ENCODE assay signal across 11 cellular contexts in genomic region chr5:54401515-54401914, GRCh38.
A peak's percentile ranks its signal among the peaks of the same experiment; 100 is the strongest.
DNase-seq lines count a peak whose midpoint lies in the region; ATAC-seq lines count a peak whose summit lies in the region.
"Had no signal": no experiment of that assay in that cellular context is flagged by ENCODE, and none has a peak within 500 bp of the region (broad histone marks: within the 10 kb centered on the region; RNA-seq: fewer than 3 reads in every experiment).

No MANE protein-coding gene starts in this region.

- H3K9me3 Mint-ChIP-seq in stimulated activated effector memory CD8-positive, alpha-beta T cell treated with anti-CD3 and anti-CD28 coated beads, Interleukin-12 subunit alpha, Interleukin-12 subunit beta, amount 100 ng/mL, for 72 hours: no peaks in the 10 kb centered on the region
- H3K9me3 Mint-ChIP-seq: stimulated activated naive CD8-positive, alpha-beta T cell treated with anti-CD3 and anti-CD28 coated beads, Interleukin-15, Interleukin-2, amounts not matched to agents 100 ng/mL and 50 ng/mL, for 24 hours had no signal

- ATAC-seq in GM19025 (IDR thresholded peaks at IDR 0.05; ENCODE audit: low read depth, unreplicated experiment) (peak; percentile 63), HG02623 (IDR thresholded peaks at IDR 0.05; ENCODE audit: unreplicated experiment) (peak; percentile 88), HG03442 (IDR thresholded peaks at IDR 0.05; ENCODE audit: unreplicated experiment) (peak; percentile 94)
- peak; percentile 21 for ATAC-seq in stimulated activated effector memory CD8-positive, alpha-beta T cell treated with anti-CD3 and anti-CD28 coated beads, Interleukin-12 subunit alpha, Interleukin-12 subunit beta, amount 100 ng/mL, for 72 hours

- no peaks in the 10 kb centered on the region for H3K36me3 Mint-ChIP-seq in stimulated activated effector memory CD8-positive, alpha-beta T cell treated with anti-CD3 and anti-CD28 coated beads, Interleukin-12 subunit alpha, Interleukin-12 subunit beta, amount 100 ng/mL, for 72 hours

- no peak overlapping the region for H3K27ac Mint-ChIP-seq in stimulated activated effector memory CD8-positive, alpha-beta T cell treated with anti-CD3 and anti-CD28 coated beads, Interleukin-12 subunit alpha, Interleukin-12 subunit beta, amount 100 ng/mL, for 72 hours
- H3K27ac Mint-ChIP-seq: stimulated activated naive CD8-positive, alpha-beta T cell treated with anti-CD3 and anti-CD28 coated beads, Interleukin-15, Interleukin-2, amounts not matched to agents 100 ng/mL and 50 ng/mL, for 24 hours had no signal

- H3K4me1 Mint-ChIP-seq in stimulated activated effector memory CD8-positive, alpha-beta T cell treated with anti-CD3 and anti-CD28 coated beads, Interleukin-12 subunit alpha, Interleukin-12 subunit beta, amount 100 ng/mL, for 72 hours: no peaks in the 10 kb centered on the region

- H3K4me3 Mint-ChIP-seq in stimulated activated effector memory CD8-positive, alpha-beta T cell treated with anti-CD3 and anti-CD28 coated beads, Interleukin-12 subunit alpha, Interleukin-12 subunit beta, amount 100 ng/mL, for 72 hours: no peak overlapping the region
- H3K4me3 Mint-ChIP-seq: neural crest cell; stimulated activated naive CD8-positive, alpha-beta T cell treated with anti-CD3 and anti-CD28 coated beads, Interleukin-15, Interleukin-2, amounts not matched to agents 100 ng/mL and 50 ng/mL, for 24 hours had no signal

- DNase-seq in stimulated activated effector memory CD8-positive, alpha-beta T cell treated with anti-CD3 and anti-CD28 coated beads, Interleukin-12 subunit alpha, Interleukin-12 subunit beta, amount 100 ng/mL, for 72 hours (ENCODE audit: low spot score in 2 of 2): no peak
- no peak for DNase-seq in stimulated activated naive CD4-positive, alpha-beta T cell (lab: John Stamatoyannopoulos, UW)
- no peak for DNase-seq in activated CD4-positive, CD25-positive, alpha-beta regulatory T cell (lab: John Stamatoyannopoulos, UW)
- no peak for DNase-seq in DMS 273 treated with DMSO at 0.1 percent for 48 hours (lab: John Stamatoyannopoulos, UW)
- DNase-seq: activated T-cell treated with anti-CD3 and anti-CD28 coated beads for 4 hours, KBM-7 had no signal

Comparison
In these comparisons a context has a peak if more than half of its experiments do, and no peak if none do; other contexts are left out.
1. ATAC-seq: peak in every context shown above with its lines; median percentile 94 in HG03442; 88 in HG02623; 63 in GM19025; 21 in stimulated activated effector memory CD8-positive, alpha-beta T cell treated with anti-CD3 and anti-CD28 coated beads, Interleukin-12 subunit alpha, Interleukin-12 subunit beta, amount 100 ng/mL, for 72 hours.